33 cellular contexts compared by ENCODE assay signal in genomic region chr1:218429301-218429700, GRCh38.
"Had no signal": no experiment of that assay in that cellular context is flagged by ENCODE, and none has a peak within 500 bp of the region (broad histone marks: within the 10 kb centered on the region; RNA-seq: fewer than 3 reads in every experiment).

No MANE protein-coding gene starts in this region.

- H3K36me3 Mint-ChIP-seq: activated CD4-positive, alpha-beta memory T cell treated with anti-CD3 and anti-CD28 coated beads for 36 hours; activated CD8-positive, alpha-beta memory T cell treated with anti-CD3 and anti-CD28 coated beads, Interleukin-2, amount 10 ng/mL, durations not matched to agents 7 days and 5 days; activated naive CD4-positive, alpha-beta T cell treated with anti-CD3 and anti-CD28 coated beads, Interleukin-2, amount 50 U/mL, for 24 hours; activated naive CD8-positive, alpha-beta T cell treated with anti-CD3 and anti-CD28 coated beads, Interleukin-2, amount 10 ng/mL, durations not matched to agents 7 days and 5 days had no signal

- FAIRE-seq: bronchial epithelial cell, colon had no signal

- H3K9me3 Mint-ChIP-seq: activated CD4-positive, alpha-beta memory T cell treated with anti-CD3 and anti-CD28 coated beads for 36 hours; activated CD4-positive, alpha-beta T cell treated with anti-CD3 and anti-CD28 coated beads, Interleukin-2, amount 10 ng/mL, durations not matched to agents 24 days and 14 days; activated naive CD4-positive, alpha-beta T cell treated with anti-CD3 and anti-CD28 coated beads for 36 hours; activated naive CD4-positive, alpha-beta T cell treated with anti-CD3 and anti-CD28 coated beads, Interleukin-2, amount 50 U/mL, for 24 hours; activated naive CD8-positive, alpha-beta T cell treated with anti-CD3 and anti-CD28 coated beads, Interleukin-2, amount 10 ng/mL, durations not matched to agents 7 days and 5 days; activated T-helper 1 cell treated with anti-CD3 and anti-CD28 coated beads, Interleukin-12 subunit alpha, Interleukin-12 subunit beta, Interleukin-2, Interleukin-4 antibody, amounts not matched to agents 30 ng/mL and 10 ng/mL and 1 ng/mL, durations not matched to agents 14 hours and 24 hours and 36 hours; activated T-helper 2 cell treated with anti-CD3 and anti-CD28 coated beads, Interferon-gamma antibody, Interleukin-2, Interleukin-4, amounts not matched to agents 10 μg/mL and 5 μg/mL and 100 μg/mL, durations not matched to agents 14 hours and 24 hours and 36 hours; effector memory CD8-positive, alpha-beta T cell; T-helper 2 cell treated with Interferon-gamma antibody and Interleukin-4, amounts not matched to agents 5 μg/mL and 100 μg/mL, for 36 hours had no signal

- DNase-seq: activated CD4-positive, alpha-beta memory T cell treated with anti-CD3 and anti-CD28 coated beads for 36 hours; activated CD4-positive, alpha-beta T cell treated with anti-CD3 and anti-CD28 coated beads for 36 hours; activated CD4-positive, alpha-beta T cell treated with anti-CD3 and anti-CD28 coated beads, Interleukin-2, amount 10 ng/mL, durations not matched to agents 24 days and 14 days; activated CD4-positive, CD25-positive, alpha-beta regulatory T cell; activated CD4-positive, CD25-positive, alpha-beta regulatory T cell treated with anti-CD3 and anti-CD28 coated beads, Interleukin-2, amount 50 U/mL, for 72 hours; activated CD8-positive, alpha-beta memory T cell treated with anti-CD3 and anti-CD28 coated beads, Interleukin-2, amount 10 ng/mL, durations not matched to agents 7 days and 5 days; activated CD8-positive, alpha-beta memory T cell treated with anti-CD3 and anti-CD28 coated beads, Interleukin-2, amount 50 U/mL, for 4 hours; activated CD8-positive, alpha-beta T cell treated with anti-CD3 and anti-CD28 coated beads, Interleukin-2, amount 10 ng/mL, durations not matched to agents 7 days and 5 days; activated effector memory CD4-positive, alpha-beta T cell treated with anti-CD3 and anti-CD28 coated beads, Interleukin-2, amount 50 U/mL, for 16 hours; activated naive CD4-positive, alpha-beta T cell treated with anti-CD3 and anti-CD28 coated beads for 36 hours; activated naive CD8-positive, alpha-beta T cell treated with anti-CD3 and anti-CD28 coated beads, Interleukin-2, amount 10 ng/mL, durations not matched to agents 7 days and 5 days; activated T-cell treated with anti-CD3 and anti-CD28 coated beads, Interleukin-2, amount 50 U/mL, for 1 hour; activated T-cell treated with anti-CD3 and anti-CD28 coated beads, Interleukin-2, amount 50 U/mL, for 48 hours; brain microvascular endothelial cell; caudate nucleus; cortex of kidney; dermis blood vessel endothelial cell; effector CD4-positive, alpha-beta T cell; effector memory CD8-positive, alpha-beta T cell; erythroblast; foreskin keratinocyte; gastrocnemius medialis; glutamatergic neuron; heart right ventricle; T-helper 1 cell; T-helper 17 cell; T1000 had no signal

- ATAC-seq: activated CD4-positive, alpha-beta T cell treated with anti-CD3 and anti-CD28 coated beads for 36 hours; activated CD8-positive, alpha-beta memory T cell treated with anti-CD3 and anti-CD28 coated beads, Interleukin-2, amount 10 ng/mL, durations not matched to agents 7 days and 5 days; activated CD8-positive, alpha-beta T cell treated with anti-CD3 and anti-CD28 coated beads, Interleukin-2, amount 10 ng/mL, durations not matched to agents 7 days and 5 days; effector memory CD8-positive, alpha-beta T cell; foreskin keratinocyte; gastrocnemius medialis; heart right ventricle; T-helper 17 cell had no signal

- H3K27ac Mint-ChIP-seq: activated CD4-positive, alpha-beta memory T cell treated with anti-CD3 and anti-CD28 coated beads for 36 hours; activated CD4-positive, alpha-beta T cell treated with anti-CD3 and anti-CD28 coated beads for 36 hours; activated CD4-positive, alpha-beta T cell treated with anti-CD3 and anti-CD28 coated beads, Interleukin-2, amount 10 ng/mL, durations not matched to agents 24 days and 14 days; activated CD8-positive, alpha-beta memory T cell treated with anti-CD3 and anti-CD28 coated beads, Interleukin-2, amount 10 ng/mL, durations not matched to agents 7 days and 5 days; activated CD8-positive, alpha-beta T cell treated with anti-CD3 and anti-CD28 coated beads, Interleukin-2, amount 10 ng/mL, durations not matched to agents 7 days and 5 days; activated naive CD4-positive, alpha-beta T cell treated with anti-CD3 and anti-CD28 coated beads for 36 hours; activated naive CD4-positive, alpha-beta T cell treated with anti-CD3 and anti-CD28 coated beads, Interleukin-2, amount 50 U/mL, for 24 hours; activated naive CD8-positive, alpha-beta T cell treated with anti-CD3 and anti-CD28 coated beads, Interleukin-2, amount 10 ng/mL, durations not matched to agents 7 days and 5 days; activated T-helper 1 cell treated with anti-CD3 and anti-CD28 coated beads, Interleukin-12 subunit alpha, Interleukin-12 subunit beta, Interleukin-2, Interleukin-4 antibody, amounts not matched to agents 30 ng/mL and 10 ng/mL and 1 ng/mL, durations not matched to agents 14 hours and 24 hours and 36 hours; activated T-helper 2 cell treated with anti-CD3 and anti-CD28 coated beads, Interferon-gamma antibody, Interleukin-2, Interleukin-4, amounts not matched to agents 10 μg/mL and 5 μg/mL and 100 μg/mL, durations not matched to agents 14 hours and 24 hours and 36 hours; effector memory CD8-positive, alpha-beta T cell; T-helper 17 cell; T-helper 2 cell treated with Interferon-gamma antibody and Interleukin-4, amounts not matched to agents 5 μg/mL and 100 μg/mL, for 36 hours had no signal
